ENCODE assay signal across 19 cellular contexts in the genomic region with DNA sequence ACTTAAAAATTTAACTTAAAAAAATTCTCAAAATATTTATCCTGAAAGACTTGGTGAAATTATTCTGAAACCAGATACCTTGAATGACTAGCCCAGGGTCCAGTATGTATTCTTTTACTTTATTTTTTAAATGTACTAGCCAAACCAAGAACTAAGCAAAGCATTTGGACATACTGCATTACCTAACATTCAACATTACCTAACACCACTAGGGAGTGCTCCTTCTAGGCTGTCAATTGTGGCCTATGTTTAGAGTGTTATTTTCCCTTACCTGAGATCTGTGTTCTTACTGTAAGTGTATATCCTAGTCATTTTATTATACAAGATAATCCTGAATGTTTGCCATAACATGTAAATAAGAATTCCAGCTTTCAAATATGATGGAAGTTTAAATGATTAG.
DNase-seq lines count a peak whose midpoint lies in the region; ATAC-seq and TF ChIP-seq lines count a peak whose summit lies in the region.
"Had no signal": no experiment of that assay in that cellular context is flagged by ENCODE, and none has a peak within 500 bp of the region (broad histone marks: within the 10 kb centered on the region; RNA-seq: fewer than 3 reads in every experiment).

No MANE protein-coding gene starts in this region.

- no peaks in the 10 kb centered on the region for H3K4me1 Mint-ChIP-seq in natural killer cell
- no peaks in the 10 kb centered on the region for H3K4me1 Mint-ChIP-seq in natural killer cell treated with Interleukin-12 subunit alpha and Interleukin-12 subunit beta and Interleukin-15 and Interleukin-18, amount 100 ng/mL, for 72 hours (ENCODE audit: low read depth in 2 of 2)
- H3K4me1 Mint-ChIP-seq: stimulated activated memory B cell treated with anti-CD40 and anti-IgM and Interleukin-4, amounts not matched to agents 10 μg/mL and 1 μg/mL and 100 μg/mL, for 72 hours had no signal

- H3K36me3 Mint-ChIP-seq in natural killer cell: no peaks in the 10 kb centered on the region
- H3K36me3 Mint-ChIP-seq in natural killer cell treated with Interleukin-12 subunit alpha and Interleukin-12 subunit beta and Interleukin-15 and Interleukin-18, amount 100 ng/mL, for 72 hours: no peaks in the 10 kb centered on the region
- H3K36me3 Mint-ChIP-seq: activated naive CD8-positive, alpha-beta T cell; stimulated activated memory B cell treated with anti-CD40 and anti-IgM and Interleukin-4, amounts not matched to agents 10 μg/mL and 1 μg/mL and 100 μg/mL, for 72 hours had no signal

- H3K9me3 ChIP-seq in left lung: no peaks in the 10 kb centered on the region
- H3K9me3 ChIP-seq: MG63, ovary, tibial artery had no signal

- no peak overlapping the region for H3K27ac Mint-ChIP-seq in natural killer cell
- H3K27ac Mint-ChIP-seq in natural killer cell treated with Interleukin-12 subunit alpha and Interleukin-12 subunit beta and Interleukin-15 and Interleukin-18, amount 100 ng/mL, for 72 hours: no peak overlapping the region
- H3K27ac Mint-ChIP-seq: activated naive CD8-positive, alpha-beta T cell; stimulated activated memory B cell treated with anti-CD40 and anti-IgM and Interleukin-4, amounts not matched to agents 10 μg/mL and 1 μg/mL and 100 μg/mL, for 72 hours had no signal

- TF ChIP-seq CTCF in natural killer cell (IDR thresholded peaks at IDR 0.05): no peak
- TF ChIP-seq CTCF in choroid plexus epithelial cell (conservative IDR thresholded peaks at IDR 0.05; ENCODE audit: low read depth, low read length): peak; percentile 25
- TF ChIP-seq CTCF in left lung (IDR thresholded peaks at IDR 0.05): no peak

- no peaks in the 10 kb centered on the region for H3K36me3 ChIP-seq in left lung
- H3K36me3 ChIP-seq: MG63, ovary, tibial artery had no signal

- H3K4me3 Mint-ChIP-seq in natural killer cell: peak overlapping the region; percentile 9
- no peak overlapping the region for H3K4me3 Mint-ChIP-seq in natural killer cell treated with Interleukin-12 subunit alpha and Interleukin-12 subunit beta and Interleukin-15 and Interleukin-18, amount 100 ng/mL, for 72 hours
- H3K4me3 Mint-ChIP-seq: activated naive CD8-positive, alpha-beta T cell; stimulated activated memory B cell treated with anti-CD40 and anti-IgM and Interleukin-4, amounts not matched to agents 10 μg/mL and 1 μg/mL and 100 μg/mL, for 72 hours had no signal

- no peaks in the 10 kb centered on the region for H3K27me3 ChIP-seq in left lung
- H3K27me3 ChIP-seq: MG63, ovary, tibial artery had no signal

- peaks cover 0 to 2% of the 10 kb centered on the region in 2 donors for H3K9me3 Mint-ChIP-seq in natural killer cell
- H3K9me3 Mint-ChIP-seq in natural killer cell treated with Interleukin-12 subunit alpha and Interleukin-12 subunit beta and Interleukin-15 and Interleukin-18, amount 100 ng/mL, for 72 hours: peaks cover 3% of the 10 kb centered on the region

- no peak overlapping the region for H3K4me3 ChIP-seq in choroid plexus epithelial cell (ENCODE audit: low read depth, low read length)
- no peak overlapping the region for H3K4me3 ChIP-seq in left lung
- H3K4me3 ChIP-seq: MG63, ovary, tibial artery had no signal

- H3K27ac ChIP-seq in left lung: no peak overlapping the region
- H3K27ac ChIP-seq: ovary, skin epidermis, tibial artery had no signal

- no peaks in the 10 kb centered on the region for H3K27me3 Mint-ChIP-seq in natural killer cell (ENCODE audit: low read depth in 2 of 2)
- H3K27me3 Mint-ChIP-seq in natural killer cell treated with Interleukin-12 subunit alpha and Interleukin-12 subunit beta and Interleukin-15 and Interleukin-18, amount 100 ng/mL, for 72 hours: no peaks in the 10 kb centered on the region
- H3K27me3 Mint-ChIP-seq: activated naive CD8-positive, alpha-beta T cell; stimulated activated memory B cell treated with anti-CD40 and anti-IgM and Interleukin-4, amounts not matched to agents 10 μg/mL and 1 μg/mL and 100 μg/mL, for 72 hours had no signal

- H3K4me1 ChIP-seq in left lung: no peaks in the 10 kb centered on the region
- H3K4me1 ChIP-seq: tibial artery had no signal

- DNase-seq in natural killer cell (no peak), choroid plexus epithelial cell (ENCODE audit: low read depth) (peak; percentile 30), left lung (no peak), head of caudate nucleus (no peak), MV-4-11 (lab: John Stamatoyannopoulos, UW) (no peak)
- no peak for DNase-seq in natural killer cell treated with Interleukin-12 subunit alpha and Interleukin-12 subunit beta and Interleukin-15 and Interleukin-18, amount 100 ng/mL, for 72 hours (ENCODE audit: low spot score)
- DNase-seq: ACHN; COR-L47; effector memory CD4-positive, alpha-beta T cell; MG63; NK-92 treated with Interleukin-12 subunit alpha and Interleukin-12 subunit beta, amount 100 ng/mL, for 24 hours; ovary; Right ventricle myocardium superior; tibial artery had no signal

- intact Hi-C loops in natural killer cell (cut with micrococcal nuclease): no loop called here
- intact Hi-C loops in left lung (cut with DNase I): no loop called here
- intact Hi-C loops in head of caudate nucleus (cut with DNase I): no loop called here

- ATAC-seq in natural killer cell (no peak), left lung (peak; percentile 76), GM18861 (IDR thresholded peaks at IDR 0.05; ENCODE audit: unreplicated experiment) (no peak), HG03280 (IDR thresholded peaks at IDR 0.05; ENCODE audit: unreplicated experiment) (no peak)
- ATAC-seq in natural killer cell treated with Interleukin-12 subunit alpha and Interleukin-12 subunit beta and Interleukin-15 and Interleukin-18, amount 100 ng/mL, for 72 hours: no peak
- ATAC-seq: stimulated activated memory B cell treated with anti-CD40 and anti-IgM and Interleukin-4, amounts not matched to agents 10 μg/mL and 1 μg/mL and 100 μg/mL, for 72 hours had no signal
